In the genomic region with DNA sequence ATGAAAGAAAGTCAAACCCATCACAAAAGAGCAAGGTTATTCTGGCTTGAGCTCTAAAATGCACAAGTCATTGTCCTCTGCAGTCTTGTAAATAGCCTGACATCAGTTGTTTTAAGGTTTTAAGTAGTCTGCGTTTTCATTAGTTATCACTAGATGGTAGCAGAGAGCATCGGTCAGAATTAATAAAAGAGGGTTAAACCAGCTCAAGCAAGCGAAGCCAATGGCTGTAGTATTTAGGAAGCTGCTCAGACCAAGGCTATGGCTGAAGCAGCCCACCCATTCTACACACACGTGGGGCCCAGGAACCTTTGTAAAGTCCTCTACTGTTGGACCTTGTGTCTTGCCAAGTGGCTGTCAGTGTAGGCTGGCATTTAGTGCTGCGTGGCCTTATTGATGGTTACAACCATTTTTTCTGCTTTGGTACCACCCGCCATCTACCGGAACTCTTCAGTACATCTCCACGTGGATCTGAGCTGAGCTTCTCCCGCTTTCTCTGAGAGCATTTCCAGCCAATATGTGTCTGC, we compare ENCODE assay signal across 8 cellular contexts.
DNase-seq lines count a peak whose midpoint lies in the region; ATAC-seq and TF ChIP-seq lines count a peak whose summit lies in the region.

No MANE protein-coding gene starts in this region.

- no peaks in the 10 kb centered on the region; the same call in 1 of the 2 replicates for H3K4me1 ChIP-seq in iPS DF 6.9 (ENCODE audit: control insufficient read depth, insufficient read depth, low read length)

- ATAC-seq in stimulated activated effector memory CD8-positive, alpha-beta T cell treated with anti-CD3 and anti-CD28 coated beads, Interleukin-12 subunit alpha, Interleukin-12 subunit beta, amount 100 ng/mL, for 72 hours, result peak; percentile 32
- no peak for ATAC-seq in GM19467 (IDR thresholded peaks at IDR 0.05; ENCODE audit: unreplicated experiment)
- ATAC-seq in HG02840 (IDR thresholded peaks at IDR 0.05; ENCODE audit: low FRiP score, unreplicated experiment), result no peak

- no peaks in the 10 kb centered on the region for H3K9me3 ChIP-seq in iPS DF 6.9 (ENCODE audit: control insufficient read depth, insufficient read depth, low read length)

- no peaks in the 10 kb centered on the region for H3K27me3 ChIP-seq in iPS DF 6.9 (ENCODE audit: control insufficient read depth, insufficient read depth, low read length)

- in situ Hi-C loops in astrocyte of the cerebellum (cut with HindIII; ENCODE audit: low sequenced_read_pairs), result no loop called here

- no peaks in the 10 kb centered on the region for H3K4me1 Mint-ChIP-seq in stimulated activated effector memory CD8-positive, alpha-beta T cell treated with anti-CD3 and anti-CD28 coated beads, Interleukin-12 subunit alpha, Interleukin-12 subunit beta, amount 100 ng/mL, for 72 hours

- no peak overlapping the region for H3K4me3 ChIP-seq in HFF-Myc (replicated peaks; ENCODE audit: low read depth, low read length)
- H3K4me3 ChIP-seq in astrocyte of the cerebellum (ENCODE audit: low read depth, low read length), result no peak overlapping the region
- no peak overlapping the region for H3K4me3 ChIP-seq in iPS DF 6.9 (ENCODE audit: low read length)

- no peak overlapping the region for H3K27ac ChIP-seq in iPS DF 6.9 (ENCODE audit: low read length)

- no CpG with 5 or more reads among the region's 9 CpGs for WGBS in iPS DF 6.9 (ENCODE audit: insufficient coverage, insufficient read length)

- H3K27ac Mint-ChIP-seq in stimulated activated effector memory CD8-positive, alpha-beta T cell treated with anti-CD3 and anti-CD28 coated beads, Interleukin-12 subunit alpha, Interleukin-12 subunit beta, amount 100 ng/mL, for 72 hours, result no peak overlapping the region

- no peaks in the 10 kb centered on the region for H3K9me3 Mint-ChIP-seq in stimulated activated effector memory CD8-positive, alpha-beta T cell treated with anti-CD3 and anti-CD28 coated beads, Interleukin-12 subunit alpha, Interleukin-12 subunit beta, amount 100 ng/mL, for 72 hours

- TF ChIP-seq CTCF in HFF-Myc (IDR thresholded peaks at IDR 0.05; ENCODE audit: low read depth, low read length, missing control alignments) (peak; percentile 43), astrocyte of the cerebellum (IDR thresholded peaks at IDR 0.05; ENCODE audit: low read depth, low read length, missing control alignments) (peak; percentile 61)

- H3K4me3 Mint-ChIP-seq in stimulated activated effector memory CD8-positive, alpha-beta T cell treated with anti-CD3 and anti-CD28 coated beads, Interleukin-12 subunit alpha, Interleukin-12 subunit beta, amount 100 ng/mL, for 72 hours, result no peak overlapping the region

- DNase-seq in DMS 273 (lab: John Stamatoyannopoulos, UW; ENCODE audit: unreplicated experiment) (peak; percentile 80), HFF-Myc (ENCODE audit: extremely low read depth, low read depth) (no peak), NCI-H524 (lab: John Stamatoyannopoulos, UW) (peak; percentile 66 to 89), astrocyte of the cerebellum (ENCODE audit: low read depth) (peak; percentile 53), iPS DF 6.9 (ENCODE audit: low read depth, low spot score) (peak; percentile 37)
- peak in 1 of 2 donors; percentile 56 for DNase-seq in stimulated activated effector memory CD8-positive, alpha-beta T cell treated with anti-CD3 and anti-CD28 coated beads, Interleukin-12 subunit alpha, Interleukin-12 subunit beta, amount 100 ng/mL, for 72 hours (ENCODE audit: low spot score in 2 of 2)

- no peaks in the 10 kb centered on the region for H3K36me3 ChIP-seq in iPS DF 6.9 (ENCODE audit: control insufficient read depth, insufficient read depth, low read length)

- no peaks in the 10 kb centered on the region for H3K36me3 Mint-ChIP-seq in stimulated activated effector memory CD8-positive, alpha-beta T cell treated with anti-CD3 and anti-CD28 coated beads, Interleukin-12 subunit alpha, Interleukin-12 subunit beta, amount 100 ng/mL, for 72 hours
